11 cellular contexts compared by ENCODE assay signal in the genomic region with DNA sequence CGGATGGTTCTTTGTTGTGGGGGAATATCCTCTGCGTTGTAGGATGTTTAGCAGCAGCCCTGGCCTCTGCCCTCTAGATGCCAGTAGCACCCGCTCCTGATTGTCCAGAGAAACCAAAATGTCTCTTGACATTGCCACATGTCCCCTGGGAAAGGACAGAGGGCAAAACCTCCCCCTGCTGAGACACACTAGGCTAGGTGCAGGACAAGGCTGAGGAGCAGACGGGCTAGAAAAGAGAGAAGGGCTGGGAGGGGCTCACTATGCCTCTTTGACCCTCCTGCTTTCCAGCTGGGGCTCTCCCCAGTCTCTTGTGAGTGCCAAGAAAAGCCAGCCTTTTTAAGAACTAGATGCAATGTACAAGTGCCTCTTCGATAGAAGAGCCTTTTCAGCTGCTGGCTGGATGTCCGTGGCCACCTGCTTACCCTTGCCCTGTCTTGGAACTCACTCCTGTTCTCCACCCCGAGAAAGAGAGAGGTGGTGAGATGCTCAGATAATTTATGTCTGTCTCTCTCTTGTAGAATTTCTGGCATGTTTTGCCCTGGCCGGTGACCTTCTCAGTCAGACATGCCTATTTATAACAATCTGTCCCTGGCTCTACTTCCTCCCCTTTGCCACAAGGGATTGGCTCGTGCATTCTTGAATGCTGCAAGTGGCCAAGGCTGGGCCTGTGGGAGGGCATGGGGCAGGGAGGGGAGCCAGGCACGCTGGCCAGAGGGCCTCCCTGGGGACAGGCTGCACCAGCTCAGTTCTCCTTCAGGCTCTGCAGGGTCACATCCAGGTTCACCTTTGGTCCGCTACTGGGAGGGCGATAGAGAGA.
DNase-seq lines count a peak whose midpoint lies in the region; ATAC-seq and TF ChIP-seq lines count a peak whose summit lies in the region.
"Had no signal": no experiment of that assay in that cellular context is flagged by ENCODE, and none has a peak within 500 bp of the region (broad histone marks: within the 10 kb centered on the region; RNA-seq: fewer than 3 reads in every experiment).

No MANE protein-coding gene starts in this region.

- 24% methylated on average over 8 of the region's 12 CpGs for WGBS in SK-N-SH (ENCODE audit: low lambda C conversion rate)

- no peak overlapping the region for H3K27ac Mint-ChIP-seq in activated CD4-positive, alpha-beta memory T cell treated with anti-CD3 and anti-CD28 coated beads, Interleukin-2, amount 10 ng/mL, durations not matched to agents 7 days and 5 days
- H3K27ac Mint-ChIP-seq: stimulated activated memory B cell treated with anti-CD40 and anti-IgM and Interleukin-4, amounts not matched to agents 10 μg/mL and 1 μg/mL and 100 μg/mL, for 72 hours had no signal

- H3K9me2 ChIP-seq in SK-N-SH: no peaks in the 10 kb centered on the region

- H2AFZ ChIP-seq in SK-N-SH (ENCODE audit: low read depth): no peak overlapping the region

- H3F3A ChIP-seq in SK-N-SH (replicated peaks; ENCODE audit: insufficient read depth): no peaks in the 10 kb centered on the region

- no peak overlapping the region for H3K4me2 ChIP-seq in SK-N-SH

- TF ChIP-seq CTCF in SK-N-SH (IDR thresholded peaks at IDR 0.05) (no peak), ascending aorta (IDR thresholded peaks at IDR 0.05) (peak in 1 of 3 experiments; percentile 2), lower lobe of right lung (IDR thresholded peaks at IDR 0.05) (no peak), upper lobe of right lung (IDR thresholded peaks at IDR 0.05) (no peak), GM13976 (IDR thresholded peaks at IDR 0.05; ENCODE audit: borderline replicate concordance, control extremely low read depth, extremely low read depth, insufficient read depth, missing control alignments) (no peak)

- TF ChIP-seq EP300 in SK-N-SH (IDR thresholded peaks at IDR 0.05; ENCODE audit: borderline replicate concordance in 1 of 2, low read depth in 1 of 2, low read length in 1 of 2): no peak

- intact Hi-C loops in ascending aorta (cut with DNase I): loop anchor here (1.0 to 10.0 kb wide), 5 partner anchors 12 to 502 kb away; a partner anchor contains a TSS
- intact Hi-C loops in lower lobe of right lung (cut with DNase I): no loop called here
- intact Hi-C loops in upper lobe of right lung (cut with DNase I): no loop called here

- DNase-seq in SK-N-SH (no peak), ascending aorta (ENCODE audit: low spot score in 2 of 2) (peak; percentile 77 to 92), lower lobe of right lung (peak; percentile 81), upper lobe of right lung (peak; percentile 87), NCI-H1930 (lab: John Stamatoyannopoulos, UW) (no peak), GM13976 (ENCODE audit: low spot score) (no peak)
- no peak for DNase-seq in activated CD4-positive, alpha-beta memory T cell treated with anti-CD3 and anti-CD28 coated beads, Interleukin-2, amount 10 ng/mL, durations not matched to agents 7 days and 5 days
- DNase-seq: CD4-positive, CD25-positive, alpha-beta regulatory T cell; WERI-Rb-1 had no signal

- in situ Hi-C loops in GM13976 (cut with MboI; ENCODE audit: low sequenced_read_pairs, unreplicated experiment): no loop called here

- no peaks in the 10 kb centered on the region for H3K79me2 ChIP-seq in SK-N-SH (ENCODE audit: insufficient read depth)

- H3K9me3 ChIP-seq in SK-N-SH (no peaks in the 10 kb centered on the region), ascending aorta (no peaks in the 10 kb centered on the region), lower lobe of right lung (no peaks in the 10 kb centered on the region), upper lobe of right lung (no peaks in the 10 kb centered on the region)

- H3K27me3 ChIP-seq in SK-N-SH (ENCODE audit: insufficient read depth) (peaks cover 23% of the 10 kb centered on the region; the same call in 1 of the 2 replicates), ascending aorta (no peaks in the 10 kb centered on the region), lower lobe of right lung (ENCODE audit: low read depth) (no peaks in the 10 kb centered on the region), upper lobe of right lung (no peaks in the 10 kb centered on the region)

- no peak for TF ChIP-seq RAD21 in SK-N-SH (IDR thresholded peaks at IDR 0.05; ENCODE audit: low read length)

- no peaks in the 10 kb centered on the region for H3K36me3 Mint-ChIP-seq in activated CD4-positive, alpha-beta memory T cell treated with anti-CD3 and anti-CD28 coated beads, Interleukin-2, amount 10 ng/mL, durations not matched to agents 7 days and 5 days (ENCODE audit: low read depth)
- H3K36me3 Mint-ChIP-seq: CD4-positive, CD25-positive, alpha-beta regulatory T cell; stimulated activated memory B cell treated with anti-CD40 and anti-IgM and Interleukin-4, amounts not matched to agents 10 μg/mL and 1 μg/mL and 100 μg/mL, for 72 hours had no signal

- no peaks in the 10 kb centered on the region for H4K20me1 ChIP-seq in SK-N-SH (ENCODE audit: insufficient read depth)

- ATAC-seq in SK-N-SH treated with all-trans-retinoic acid at 6 μM for 48 hours (peak; percentile 49), lower lobe of right lung (peak; percentile 67 to 77), upper lobe of right lung (peak; percentile 74)
- ATAC-seq: stimulated activated memory B cell treated with anti-CD40 and anti-IgM and Interleukin-4, amounts not matched to agents 10 μg/mL and 1 μg/mL and 100 μg/mL, for 72 hours had no signal

- no peak overlapping the region for H3K9ac ChIP-seq in SK-N-SH

- no peaks in the 10 kb centered on the region for H3K4me1 Mint-ChIP-seq in activated CD4-positive, alpha-beta memory T cell treated with anti-CD3 and anti-CD28 coated beads, Interleukin-2, amount 10 ng/mL, durations not matched to agents 7 days and 5 days
- H3K4me1 Mint-ChIP-seq: CD4-positive, CD25-positive, alpha-beta regulatory T cell had no signal

- H3K4me3 ChIP-seq in SK-N-SH (ENCODE audit: low read depth in 2 of 2, low read length in 1 of 2) (no peak overlapping the region), ascending aorta (peak overlapping the region; percentile 18 to 43), lower lobe of right lung (no peak overlapping the region), upper lobe of right lung (no peak overlapping the region)

- no peaks in the 10 kb centered on the region for H3K9me3 Mint-ChIP-seq in activated CD4-positive, alpha-beta memory T cell treated with anti-CD3 and anti-CD28 coated beads, Interleukin-2, amount 10 ng/mL, durations not matched to agents 7 days and 5 days
- H3K9me3 Mint-ChIP-seq: stimulated activated memory B cell treated with anti-CD40 and anti-IgM and Interleukin-4, amounts not matched to agents 10 μg/mL and 1 μg/mL and 100 μg/mL, for 72 hours had no signal

- H3K4me1 ChIP-seq in SK-N-SH (ENCODE audit: control insufficient read depth in 1 of 2, insufficient read depth in 2 of 2, low read depth in 1 of 2, low read length in 1 of 2): no peaks in the 10 kb centered on the region; a peak in 1 of 4 replicates
- H3K4me1 ChIP-seq in ascending aorta: peaks cover 18 to 38% of the 10 kb centered on the region in 2 donors
- H3K4me1 ChIP-seq in lower lobe of right lung: peaks cover 52% of the 10 kb centered on the region
- peaks cover 30% of the 10 kb centered on the region for H3K4me1 ChIP-seq in upper lobe of right lung

- CTCF ChIA-PET in SK-N-SH (lab: Yijun Ruan, JAX): interaction anchor here (1.3 kb wide), 1 partner anchor 117 kb away, joined by 3 read pairs; no protein-coding TSS in a partner anchor
- CTCF ChIA-PET in activated CD4-positive, alpha-beta memory T cell treated with anti-CD3 and anti-CD28 coated beads, Interleukin-2, amount 10 ng/mL, durations not matched to agents 7 days and 5 days (lab: Charles Lee): no interaction called here

- POLR2A ChIA-PET in SK-N-SH (lab: Yijun Ruan, JAX): no interaction called here
- POLR2A ChIA-PET in activated CD4-positive, alpha-beta memory T cell treated with anti-CD3 and anti-CD28 coated beads, Interleukin-2, amount 10 ng/mL, durations not matched to agents 7 days and 5 days (lab: Charles Lee): no interaction called here

- no peak overlapping the region for H3K4me3 Mint-ChIP-seq in activated CD4-positive, alpha-beta memory T cell treated with anti-CD3 and anti-CD28 coated beads, Interleukin-2, amount 10 ng/mL, durations not matched to agents 7 days and 5 days
- H3K4me3 Mint-ChIP-seq: CD4-positive, CD25-positive, alpha-beta regulatory T cell; stimulated activated memory B cell treated with anti-CD40 and anti-IgM and Interleukin-4, amounts not matched to agents 10 μg/mL and 1 μg/mL and 100 μg/mL, for 72 hours had no signal

- H3K27ac ChIP-seq in SK-N-SH (ENCODE audit: low read depth in 2 of 2, low read length in 1 of 2) (no peak overlapping the region), ascending aorta (peak overlapping the region; percentile 87 to 91), lower lobe of right lung (peak overlapping the region; percentile 81), upper lobe of right lung (peak overlapping the region; percentile 88)
- H3K27ac ChIP-seq: WERI-Rb-1 had no signal

- peaks cover 24% of the 10 kb centered on the region for H3K27me3 Mint-ChIP-seq in activated CD4-positive, alpha-beta memory T cell treated with anti-CD3 and anti-CD28 coated beads, Interleukin-2, amount 10 ng/mL, durations not matched to agents 7 days and 5 days

- no peaks in the 10 kb centered on the region for H3K36me3 ChIP-seq in SK-N-SH (replicated peaks in 1 of 2; ENCODE audit: control insufficient read depth in 1 of 2, insufficient read depth in 2 of 2, low read length in 1 of 2)
- no peaks in the 10 kb centered on the region for H3K36me3 ChIP-seq in ascending aorta
- H3K36me3 ChIP-seq in lower lobe of right lung: no peaks in the 10 kb centered on the region
- H3K36me3 ChIP-seq in upper lobe of right lung: no peaks in the 10 kb centered on the region
- H3K36me3 ChIP-seq: WERI-Rb-1 had no signal

TF ChIP-seq in SK-N-SH treated with all-trans-retinoic acid at 6 μM for 48 hours, 23 proteins besides CTCF, POLR2A, EP300 and RAD21 (continues in another document):
- TF ChIP-seq ISL1 (CRISPR knock-in tag; IDR thresholded peaks at IDR 0.05): 0 out of 2 replicates have a peak, but pooled peaks have one; percentile 15

TF ChIP-seq in SK-N-SH, 30 proteins besides CTCF, POLR2A, EP300 and RAD21 (continues in another document):
- no peak for TF ChIP-seq ELF1 (IDR thresholded peaks at IDR 0.05)
- no peak for TF ChIP-seq TCF12 (IDR thresholded peaks at IDR 0.05)
- TF ChIP-seq RFX5 (IDR thresholded peaks at IDR 0.05; ENCODE audit: low read length): no peak

Comparison
In these comparisons a context has a peak if more than half of its experiments do, and no peak if none do; other contexts are left out.
1. DNase-seq: peak in ascending aorta (2 of 2), lower lobe of right lung (single experiment) and upper lobe of right lung (single experiment); none in SK-N-SH (single experiment), NCI-H1930 (0 of 2), activated CD4-positive, alpha-beta memory T cell treated with anti-CD3 and anti-CD28 coated beads, Interleukin-2, amount 10 ng/mL, durations not matched to agents 7 days and 5 days (single experiment) and GM13976 (single experiment).
2. H3K27ac ChIP-seq: peak in ascending aorta (2 of 2), lower lobe of right lung (single experiment) and upper lobe of right lung (single experiment); none in SK-N-SH (0 of 2).
3. H3K4me3 ChIP-seq: peak in ascending aorta (2 of 2); none in SK-N-SH (0 of 2), lower lobe of right lung (single experiment) and upper lobe of right lung (single experiment).
4. Peak in every context shown above with its lines, with median percentiles within 50 percentile points of each other: ATAC-seq.